ENCODE assay signal across 1 cellular context in genomic region chr7:76269895-76270294, GRCh38.
TF ChIP-seq lines count a peak whose summit lies in the region.

No MANE protein-coding gene starts in this region.

TF ChIP-seq in H1, 55 proteins besides CTCF, POLR2A, EP300 and RAD21 (continued from another document):
- TF ChIP-seq SRF (IDR thresholded peaks at IDR 0.05; ENCODE audit: low read depth, low read length) (no peak), TBP (IDR thresholded peaks at IDR 0.05; ENCODE audit: low read depth, low read length) (peak; percentile 75)
- TF ChIP-seq, protein P1, sequence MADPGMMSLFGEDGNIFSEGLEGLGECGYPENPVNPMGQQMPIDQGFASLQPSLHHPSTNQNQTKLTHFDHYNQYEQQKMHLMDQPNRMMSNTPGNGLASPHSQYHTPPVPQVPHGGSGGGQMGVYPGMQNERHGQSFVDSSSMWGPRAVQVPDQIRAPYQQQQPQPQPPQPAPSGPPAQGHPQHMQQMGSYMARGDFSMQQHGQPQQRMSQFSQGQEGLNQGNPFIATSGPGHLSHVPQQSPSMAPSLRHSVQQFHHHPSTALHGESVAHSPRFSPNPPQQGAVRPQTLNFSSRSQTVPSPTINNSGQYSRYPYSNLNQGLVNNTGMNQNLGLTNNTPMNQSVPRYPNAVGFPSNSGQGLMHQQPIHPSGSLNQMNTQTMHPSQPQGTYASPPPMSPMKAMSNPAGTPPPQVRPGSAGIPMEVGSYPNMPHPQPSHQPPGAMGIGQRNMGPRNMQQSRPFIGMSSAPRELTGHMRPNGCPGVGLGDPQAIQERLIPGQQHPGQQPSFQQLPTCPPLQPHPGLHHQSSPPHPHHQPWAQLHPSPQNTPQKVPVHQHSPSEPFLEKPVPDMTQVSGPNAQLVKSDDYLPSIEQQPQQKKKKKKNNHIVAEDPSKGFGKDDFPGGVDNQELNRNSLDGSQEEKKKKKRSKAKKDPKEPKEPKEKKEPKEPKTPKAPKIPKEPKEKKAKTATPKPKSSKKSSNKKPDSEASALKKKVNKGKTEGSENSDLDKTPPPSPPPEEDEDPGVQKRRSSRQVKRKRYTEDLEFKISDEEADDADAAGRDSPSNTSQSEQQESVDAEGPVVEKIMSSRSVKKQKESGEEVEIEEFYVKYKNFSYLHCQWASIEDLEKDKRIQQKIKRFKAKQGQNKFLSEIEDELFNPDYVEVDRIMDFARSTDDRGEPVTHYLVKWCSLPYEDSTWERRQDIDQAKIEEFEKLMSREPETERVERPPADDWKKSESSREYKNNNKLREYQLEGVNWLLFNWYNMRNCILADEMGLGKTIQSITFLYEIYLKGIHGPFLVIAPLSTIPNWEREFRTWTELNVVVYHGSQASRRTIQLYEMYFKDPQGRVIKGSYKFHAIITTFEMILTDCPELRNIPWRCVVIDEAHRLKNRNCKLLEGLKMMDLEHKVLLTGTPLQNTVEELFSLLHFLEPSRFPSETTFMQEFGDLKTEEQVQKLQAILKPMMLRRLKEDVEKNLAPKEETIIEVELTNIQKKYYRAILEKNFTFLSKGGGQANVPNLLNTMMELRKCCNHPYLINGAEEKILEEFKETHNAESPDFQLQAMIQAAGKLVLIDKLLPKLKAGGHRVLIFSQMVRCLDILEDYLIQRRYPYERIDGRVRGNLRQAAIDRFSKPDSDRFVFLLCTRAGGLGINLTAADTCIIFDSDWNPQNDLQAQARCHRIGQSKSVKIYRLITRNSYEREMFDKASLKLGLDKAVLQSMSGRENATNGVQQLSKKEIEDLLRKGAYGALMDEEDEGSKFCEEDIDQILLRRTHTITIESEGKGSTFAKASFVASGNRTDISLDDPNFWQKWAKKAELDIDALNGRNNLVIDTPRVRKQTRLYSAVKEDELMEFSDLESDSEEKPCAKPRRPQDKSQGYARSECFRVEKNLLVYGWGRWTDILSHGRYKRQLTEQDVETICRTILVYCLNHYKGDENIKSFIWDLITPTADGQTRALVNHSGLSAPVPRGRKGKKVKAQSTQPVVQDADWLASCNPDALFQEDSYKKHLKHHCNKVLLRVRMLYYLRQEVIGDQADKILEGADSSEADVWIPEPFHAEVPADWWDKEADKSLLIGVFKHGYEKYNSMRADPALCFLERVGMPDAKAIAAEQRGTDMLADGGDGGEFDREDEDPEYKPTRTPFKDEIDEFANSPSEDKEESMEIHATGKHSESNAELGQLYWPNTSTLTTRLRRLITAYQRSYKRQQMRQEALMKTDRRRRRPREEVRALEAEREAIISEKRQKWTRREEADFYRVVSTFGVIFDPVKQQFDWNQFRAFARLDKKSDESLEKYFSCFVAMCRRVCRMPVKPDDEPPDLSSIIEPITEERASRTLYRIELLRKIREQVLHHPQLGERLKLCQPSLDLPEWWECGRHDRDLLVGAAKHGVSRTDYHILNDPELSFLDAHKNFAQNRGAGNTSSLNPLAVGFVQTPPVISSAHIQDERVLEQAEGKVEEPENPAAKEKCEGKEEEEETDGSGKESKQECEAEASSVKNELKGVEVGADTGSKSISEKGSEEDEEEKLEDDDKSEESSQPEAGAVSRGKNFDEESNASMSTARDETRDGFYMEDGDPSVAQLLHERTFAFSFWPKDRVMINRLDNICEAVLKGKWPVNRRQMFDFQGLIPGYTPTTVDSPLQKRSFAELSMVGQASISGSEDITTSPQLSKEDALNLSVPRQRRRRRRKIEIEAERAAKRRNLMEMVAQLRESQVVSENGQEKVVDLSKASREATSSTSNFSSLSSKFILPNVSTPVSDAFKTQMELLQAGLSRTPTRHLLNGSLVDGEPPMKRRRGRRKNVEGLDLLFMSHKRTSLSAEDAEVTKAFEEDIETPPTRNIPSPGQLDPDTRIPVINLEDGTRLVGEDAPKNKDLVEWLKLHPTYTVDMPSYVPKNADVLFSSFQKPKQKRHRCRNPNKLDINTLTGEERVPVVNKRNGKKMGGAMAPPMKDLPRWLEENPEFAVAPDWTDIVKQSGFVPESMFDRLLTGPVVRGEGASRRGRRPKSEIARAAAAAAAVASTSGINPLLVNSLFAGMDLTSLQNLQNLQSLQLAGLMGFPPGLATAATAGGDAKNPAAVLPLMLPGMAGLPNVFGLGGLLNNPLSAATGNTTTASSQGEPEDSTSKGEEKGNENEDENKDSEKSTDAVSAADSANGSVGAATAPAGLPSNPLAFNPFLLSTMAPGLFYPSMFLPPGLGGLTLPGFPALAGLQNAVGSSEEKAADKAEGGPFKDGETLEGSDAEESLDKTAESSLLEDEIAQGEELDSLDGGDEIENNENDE (IDR thresholded peaks at IDR 0.05; ENCODE audit: insufficient replicate concordance, low read length), result no peak
